ENCODE assay signal across 10 cellular contexts in the genomic region with DNA sequence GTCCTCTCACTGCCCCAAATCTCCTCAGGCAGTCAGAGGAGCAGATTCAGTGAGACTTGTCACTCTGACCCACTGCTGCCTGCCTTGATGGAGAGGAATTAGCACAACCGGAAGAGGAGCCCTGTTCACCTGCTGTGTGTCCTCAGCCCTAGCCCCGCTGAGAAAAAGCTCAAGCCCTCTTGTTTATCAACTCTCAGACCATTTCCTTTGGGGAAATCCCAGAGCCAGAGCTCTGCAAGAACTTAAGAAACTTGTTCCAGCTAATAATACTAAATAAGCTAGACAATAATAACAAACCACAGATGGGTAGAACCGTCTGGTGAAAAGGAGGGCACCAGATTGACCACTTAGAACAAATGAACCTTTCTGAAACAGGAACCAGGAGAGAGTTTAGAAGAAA. TPM values are rescaled to one million over a fixed set of nuclear protein-coding genes. Genes with fewer than 3 reads are reported as not detected.
DNase-seq lines count a peak whose midpoint lies in the region; ATAC-seq and TF ChIP-seq lines count a peak whose summit lies in the region.
"Had no signal": no experiment of that assay in that cellular context is flagged by ENCODE, and none has a peak within 500 bp of the region (broad histone marks: within the 10 kb centered on the region; RNA-seq: fewer than 3 reads in every experiment).

No MANE protein-coding gene starts in this region.

- no peak overlapping the region for H3K27ac ChIP-seq in osteoblast (ENCODE audit: low read depth, low read length)

- no peak overlapping the region for H3K4me3 ChIP-seq in osteoblast (ENCODE audit: insufficient read depth, low read length)
- H3K4me3 ChIP-seq: thoracic aorta had no signal

- H3K79me2 ChIP-seq in osteoblast (ENCODE audit: insufficient read depth, low read length), result no peaks in the 10 kb centered on the region

- H2AFZ ChIP-seq in osteoblast (ENCODE audit: low read length), result peak overlapping the region; percentile 12

- H3K36me3 ChIP-seq in osteoblast (ENCODE audit: insufficient read depth, low read length), result no peaks in the 10 kb centered on the region
- H3K36me3 ChIP-seq: thoracic aorta had no signal

- no peak overlapping the region for H3K4me2 ChIP-seq in osteoblast (ENCODE audit: insufficient read depth, low read length)

- peak; percentile 8 for DNase-seq in NCI-H69 (lab: John Stamatoyannopoulos, UW)
- no peak for DNase-seq in osteoblast (ENCODE audit: insufficient read length, low spot score, missing footprints)
- DNase-seq in activated CD4-positive, alpha-beta T cell treated with anti-CD3 and anti-CD28 coated beads, Interleukin-2, amount 50 U/mL, for 48 hours, result no peak
- DNase-seq in effector CD8-positive, alpha-beta T cell (lab: John Stamatoyannopoulos, UW), result no peak
- DNase-seq in NCI-H2227 (lab: John Stamatoyannopoulos, UW; ENCODE audit: unreplicated experiment), result no peak
- DNase-seq: caudate nucleus, GF-D8 had no signal

- H3K9me3 ChIP-seq in osteoblast (ENCODE audit: low read depth, low read length), result no peaks in the 10 kb centered on the region
- H3K9me3 ChIP-seq: thoracic aorta had no signal

- TF ChIP-seq CTCF in osteoblast (IDR thresholded peaks at IDR 0.05; ENCODE audit: extremely low read depth, low read depth, low read length), result no peak

- no peaks in the 10 kb centered on the region for H4K20me1 ChIP-seq in osteoblast (ENCODE audit: insufficient read depth, low read length)

- peak; percentile 83 for ATAC-seq in GM19351 (IDR thresholded peaks at IDR 0.05; ENCODE audit: unreplicated experiment)
- peak; percentile 59 for ATAC-seq in HG02798 (IDR thresholded peaks at IDR 0.05; ENCODE audit: poor library complexity, unreplicated experiment)

- peaks cover 3% of the 10 kb centered on the region for H3K4me1 ChIP-seq in osteoblast (ENCODE audit: insufficient read depth, low read length)

- H3K27me3 ChIP-seq in osteoblast (ENCODE audit: insufficient read depth, low read length), result no peaks in the 10 kb centered on the region

RNA-seq across cellular contexts. Expression of gene ITGB1, which starts 37.7 kb away (rescaled TPM):
- 1,572 and 1,742 TPM in 2 replicates for total RNA-seq in osteoblast
